In the genomic region with DNA sequence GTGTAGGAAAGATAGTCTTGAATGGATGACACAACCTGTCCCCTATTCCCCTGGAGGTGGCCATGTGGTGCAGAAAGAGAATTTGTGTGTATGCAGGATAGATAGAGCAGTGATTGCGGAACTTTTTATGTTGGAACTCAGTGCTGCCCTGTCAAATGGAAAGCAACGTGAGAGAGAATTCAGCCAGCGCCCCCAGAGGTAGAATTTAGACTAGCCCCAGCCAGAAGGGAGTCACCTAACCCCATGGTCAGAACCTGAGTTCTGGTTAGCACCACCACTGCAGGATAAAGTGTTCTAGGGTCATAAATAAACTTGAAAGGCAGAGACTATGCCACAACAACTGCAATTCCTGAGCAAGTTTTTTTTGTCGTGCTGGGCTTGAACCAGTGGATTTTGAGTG, we compare ENCODE assay signal across 1 cellular context.
TF ChIP-seq lines count a peak whose summit lies in the region.

No MANE protein-coding gene starts in this region.

TF ChIP-seq in SK-N-SH, 30 proteins besides CTCF, POLR2A, EP300 and RAD21 (continued from another document):
- TF ChIP-seq POLR2AphosphoS5 (IDR thresholded peaks at IDR 0.05; ENCODE audit: low read depth, low read length) (no peak), ELF1 (IDR thresholded peaks at IDR 0.05) (no peak), FOXM1 (IDR thresholded peaks at IDR 0.05; ENCODE audit: low read depth) (no peak), MXI1 (IDR thresholded peaks at IDR 0.05; ENCODE audit: low read depth, low read length) (no peak), TCF12 (IDR thresholded peaks at IDR 0.05) (no peak), NRF1 (IDR thresholded peaks at IDR 0.05; ENCODE audit: low read depth, low read length) (no peak), SMC3 (IDR thresholded peaks at IDR 0.05; ENCODE audit: low read depth, low read length) (no peak)
- TF ChIP-seq, protein P1, sequence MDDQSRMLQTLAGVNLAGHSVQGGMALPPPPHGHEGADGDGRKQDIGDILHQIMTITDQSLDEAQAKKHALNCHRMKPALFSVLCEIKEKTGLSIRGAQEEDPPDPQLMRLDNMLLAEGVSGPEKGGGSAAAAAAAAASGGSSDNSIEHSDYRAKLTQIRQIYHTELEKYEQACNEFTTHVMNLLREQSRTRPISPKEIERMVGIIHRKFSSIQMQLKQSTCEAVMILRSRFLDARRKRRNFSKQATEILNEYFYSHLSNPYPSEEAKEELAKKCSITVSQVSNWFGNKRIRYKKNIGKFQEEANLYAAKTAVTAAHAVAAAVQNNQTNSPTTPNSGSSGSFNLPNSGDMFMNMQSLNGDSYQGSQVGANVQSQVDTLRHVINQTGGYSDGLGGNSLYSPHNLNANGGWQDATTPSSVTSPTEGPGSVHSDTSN (IDR thresholded peaks at IDR 0.05), result no peak
